In genomic region chr3:38022887-38023709, GRCh38 we compare ENCODE assay signal across 9 cellular contexts. TPM values are rescaled to one million over a fixed set of nuclear protein-coding genes. Genes with fewer than 3 reads are reported as not detected.
A peak's percentile ranks its signal among the peaks of the same experiment; 100 is the strongest.
DNase-seq lines count a peak whose midpoint lies in the region; ATAC-seq and TF ChIP-seq lines count a peak whose summit lies in the region.
"Had no signal": no experiment of that assay in that cellular context is flagged by ENCODE, and none has a peak within 500 bp of the region (broad histone marks: within the 10 kb centered on the region; RNA-seq: fewer than 3 reads in every experiment).

No MANE protein-coding gene starts in this region.

- H3K4me3 ChIP-seq in DND-41 (ENCODE audit: low read depth in 1 of 2, low read length in 2 of 2): peak overlapping the region in 1 of 2 experiments; percentile 72; a peak in 2 of 4 replicates
- H3K4me3 ChIP-seq in trophoblast cell (ENCODE audit: low read depth, low read length): no peak overlapping the region

- H3K23ac ChIP-seq in trophoblast cell (ENCODE audit: low read length): no peak overlapping the region

- H4K8ac ChIP-seq in trophoblast cell (ENCODE audit: low read depth, low read length): no peak overlapping the region

- H3K4me1 Mint-ChIP-seq in effector memory CD8-positive, alpha-beta T cell (ENCODE audit: low read depth in 2 of 2): peaks cover 39 to 55% of the 10 kb centered on the region in 2 donors

- H3K79me2 ChIP-seq in DND-41 (ENCODE audit: insufficient read depth, low read length) (no peaks in the 10 kb centered on the region), trophoblast cell (ENCODE audit: control insufficient read depth, insufficient read depth, low read length, poor library complexity) (no peaks in the 10 kb centered on the region)

- CTCF ChIA-PET in RWPE1 (lab: Yijun Ruan, JAX): no interaction called here

- POLR2A ChIA-PET in RWPE1 (lab: Yijun Ruan, JAX; ENCODE audit: low non-redundant PET): no interaction called here

- TF ChIP-seq CTCF in DND-41 (IDR thresholded peaks at IDR 0.05; ENCODE audit: borderline replicate concordance, extremely low read depth, low read length, poor library complexity, severe bottlenecking) (no peak), RWPE1 (conservative IDR thresholded peaks at IDR 0.05; ENCODE audit: low read depth) (no peak)

- H2BK120ac ChIP-seq in trophoblast cell (ENCODE audit: insufficient read depth, low read length, poor library complexity): no peak overlapping the region

- H3K4me3 Mint-ChIP-seq in effector memory CD8-positive, alpha-beta T cell: peak overlapping the region; percentile 91 to 93

- peak overlapping the region; percentile 94 to 95 for H3K27ac Mint-ChIP-seq in effector memory CD8-positive, alpha-beta T cell

- DNase-seq in DND-41: no peak
- no peak for DNase-seq in RWPE1 (ENCODE audit: low spot score)
- no peak for DNase-seq in effector memory CD8-positive, alpha-beta T cell
- peak in 1 of 2 donors; percentile 14 for DNase-seq in trophoblast cell
- no peak for DNase-seq in medulla oblongata (ENCODE audit: extremely low spot score)
- DNase-seq in NCI-H146 (lab: John Stamatoyannopoulos, UW): no peak
- no peak for DNase-seq in NCI-H345 (lab: John Stamatoyannopoulos, UW)
- DNase-seq: NCI-H446 treated with DMSO at 0.1 percent for 48 hours had no signal

- no peaks in the 10 kb centered on the region for H3K27me3 Mint-ChIP-seq in effector memory CD8-positive, alpha-beta T cell

- no peak overlapping the region for H2AK5ac ChIP-seq in trophoblast cell (ENCODE audit: low read length)

- no peak overlapping the region for H2BK12ac ChIP-seq in trophoblast cell (ENCODE audit: low read length)

- no peak overlapping the region for H4K91ac ChIP-seq in trophoblast cell (ENCODE audit: low read depth, low read length)

- H3K9me3 ChIP-seq in DND-41 (ENCODE audit: insufficient read depth, low read length, severe bottlenecking) (no peaks in the 10 kb centered on the region), trophoblast cell (ENCODE audit: insufficient read depth, low read depth, low read length) (no peaks in the 10 kb centered on the region)

- no peak overlapping the region for H3K18ac ChIP-seq in trophoblast cell (ENCODE audit: low read length)

- H3K14ac ChIP-seq in trophoblast cell (ENCODE audit: low read length): no peak overlapping the region

- peaks cover 19% of the 10 kb centered on the region for H3K36me3 Mint-ChIP-seq in effector memory CD8-positive, alpha-beta T cell (ENCODE audit: insufficient read depth)

- no peaks in the 10 kb centered on the region for H3K9me3 Mint-ChIP-seq in effector memory CD8-positive, alpha-beta T cell

- H3K4me2 ChIP-seq in DND-41 (ENCODE audit: insufficient read depth, low read length): peak overlapping the region; percentile 88
- H3K4me2 ChIP-seq in trophoblast cell (ENCODE audit: low read length): peak overlapping the region; percentile 83

- no peaks in the 10 kb centered on the region for H3K27me3 ChIP-seq in DND-41 (ENCODE audit: insufficient read depth, low read length, poor library complexity)
- peaks cover 2% of the 10 kb centered on the region for H3K27me3 ChIP-seq in trophoblast cell (ENCODE audit: insufficient read depth, low read length)

- H3K79me1 ChIP-seq in trophoblast cell (ENCODE audit: low read length): peaks cover 5% of the 10 kb centered on the region

- H3K27ac ChIP-seq in DND-41 (ENCODE audit: low read length) (0 out of 2 replicates have a peak overlapping the region, but pooled peaks have one; percentile 73), RWPE1 (peak overlapping the region; percentile 86), trophoblast cell (ENCODE audit: low read depth, low read length) (no peak overlapping the region)

- H3K4me1 ChIP-seq in DND-41 (ENCODE audit: insufficient read depth, low read length): peaks cover 23% of the 10 kb centered on the region
- peaks cover 7 to 8% of the 10 kb centered on the region in 2 experiments for H3K4me1 ChIP-seq in trophoblast cell (ENCODE audit: control insufficient read depth in 1 of 2, insufficient read depth in 2 of 2, low read length in 2 of 2)

- no peaks in the 10 kb centered on the region for H3K36me3 ChIP-seq in DND-41 (ENCODE audit: insufficient read depth, low read length)
- H3K36me3 ChIP-seq in trophoblast cell (ENCODE audit: control insufficient read depth in 1 of 2, insufficient read depth in 2 of 2, low read length in 2 of 2): peaks cover 0 to 3% of the 10 kb centered on the region in 2 experiments

- H2BK5ac ChIP-seq in trophoblast cell (ENCODE audit: low read depth, low read length, poor library complexity): no peak overlapping the region

- H4K20me1 ChIP-seq in DND-41 (ENCODE audit: insufficient read depth, low read length): no peaks in the 10 kb centered on the region

- H2AFZ ChIP-seq in DND-41 (ENCODE audit: low read depth, low read length): peak overlapping the region; percentile 88
- H2AFZ ChIP-seq in trophoblast cell (ENCODE audit: insufficient read depth, low read length, poor library complexity): no peak overlapping the region

- H3K9ac ChIP-seq in DND-41 (ENCODE audit: low read depth, low read length): peak overlapping the region; percentile 58; the same call in 1 of the 2 replicates
- H3K9ac ChIP-seq in trophoblast cell (ENCODE audit: low read length): no peak overlapping the region

- H4K12ac ChIP-seq in trophoblast cell (ENCODE audit: low read depth, low read length): no peak overlapping the region

- no CpG with 5 or more reads among the region's 6 CpGs for WGBS in trophoblast cell (ENCODE audit: extremely low coverage, insufficient coverage, insufficient read length)

- ATAC-seq in DND-41 (ENCODE audit: insufficient read depth, low read depth) (no peak), GM21717 (IDR thresholded peaks at IDR 0.05; ENCODE audit: unreplicated experiment) (no peak)
- ATAC-seq in effector memory CD8-positive, alpha-beta T cell (replicated peaks): no peak

- H3K4ac ChIP-seq in trophoblast cell (ENCODE audit: low read depth, low read length): no peak overlapping the region

RNA-seq across cellular contexts. Expression of gene PLCD1, which starts 6.3 kb away (rescaled TPM):
- polyA plus RNA-seq in trophoblast cell (2013): 14.7 and 15.7 TPM in 2 replicates

RNA-seq across cellular contexts. Expression of gene DLEC1, which starts 15.9 kb away (rescaled TPM):
- polyA plus RNA-seq in trophoblast cell (2013): 0.03 and 0.45 TPM in 2 replicates

RNA-seq across cellular contexts. Expression of gene VILL, which starts 32.5 kb away (rescaled TPM):
- 0.82 and 0.85 TPM in 2 replicates for polyA plus RNA-seq in trophoblast cell (2013)
